In the genomic region with DNA sequence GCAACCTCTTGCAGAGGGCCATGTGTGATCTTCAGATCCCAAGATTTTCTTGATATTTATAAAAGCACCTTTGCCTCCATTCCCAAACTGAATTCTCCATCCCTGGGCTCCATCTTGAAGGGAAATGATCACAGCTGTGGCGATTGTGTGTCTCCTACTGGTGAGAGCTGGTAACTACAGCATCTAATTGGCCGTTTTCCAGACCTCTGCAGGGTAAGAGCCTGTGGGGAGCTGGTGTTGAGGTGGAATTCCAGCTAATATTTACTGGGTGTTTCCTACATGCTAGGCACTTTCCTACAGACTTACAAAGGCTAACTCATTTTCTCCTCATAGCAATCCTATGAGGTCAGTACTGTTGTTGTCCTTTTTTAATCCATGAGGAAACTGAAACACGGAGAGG, we compare ENCODE assay signal across 8 cellular contexts. TPM values are rescaled to one million over a fixed set of nuclear protein-coding genes. Genes with fewer than 3 reads are reported as not detected.
A peak's percentile ranks its signal among the peaks of the same experiment; 100 is the strongest.
DNase-seq lines count a peak whose midpoint lies in the region; ATAC-seq and TF ChIP-seq lines count a peak whose summit lies in the region.

No MANE protein-coding gene starts in this region.

- no peak overlapping the region for H3K14ac ChIP-seq in mesenchymal stem cell (ENCODE audit: low read length in 2 of 2)

- H3K4me2 ChIP-seq in mesenchymal stem cell (ENCODE audit: low read length, poor library complexity, severe bottlenecking) = no peak overlapping the region

- no peak overlapping the region for H4K8ac ChIP-seq in mesenchymal stem cell (ENCODE audit: low read length)

- no peak overlapping the region for H2BK15ac ChIP-seq in mesenchymal stem cell (ENCODE audit: low read depth, poor library complexity, severe bottlenecking)

- H3K4ac ChIP-seq in mesenchymal stem cell (ENCODE audit: low read depth in 1 of 2, low read length in 2 of 2) = no peak overlapping the region

- no peak overlapping the region for H3K27ac ChIP-seq in AG04450 (ENCODE audit: low read depth, low read length)
- H3K27ac ChIP-seq in body of pancreas = no peak overlapping the region
- no peak overlapping the region for H3K27ac ChIP-seq in mesenchymal stem cell (ENCODE audit: low read length, poor library complexity, severe bottlenecking)

- H2AK5ac ChIP-seq in mesenchymal stem cell (ENCODE audit: low read length, severe bottlenecking) = no peak overlapping the region

- no peaks in the 10 kb centered on the region for H3K9me3 ChIP-seq in AG04450 (ENCODE audit: control insufficient read depth, insufficient read depth, low read length)
- H3K9me3 ChIP-seq in body of pancreas = no peaks in the 10 kb centered on the region
- no peaks in the 10 kb centered on the region for H3K9me3 ChIP-seq in mesenchymal stem cell (ENCODE audit: control insufficient read depth, low read length)

- H3K18ac ChIP-seq in mesenchymal stem cell (ENCODE audit: low read depth in 1 of 2, low read length in 2 of 2) = no peak overlapping the region

- no peak overlapping the region for H2BK12ac ChIP-seq in mesenchymal stem cell (ENCODE audit: low read length in 2 of 2)

- 21 to 34% methylated on average over 3 of the region's 3 CpGs for WGBS in body of pancreas, 2 donors
- WGBS in mesenchymal stem cell = 72% methylated on average over 1 of the region's 3 CpGs

- ATAC-seq in body of pancreas (no peak), HG03342 (IDR thresholded peaks at IDR 0.05; ENCODE audit: unreplicated experiment) (no peak), GM18498 (IDR thresholded peaks at IDR 0.05; ENCODE audit: unreplicated experiment) (no peak)

- no peaks in the 10 kb centered on the region for H3K36me3 ChIP-seq in body of pancreas (replicated peaks in 1 of 2; ENCODE audit: insufficient read depth in 1 of 2, low read depth in 2 of 2)
- no peaks in the 10 kb centered on the region for H3K36me3 ChIP-seq in mesenchymal stem cell (ENCODE audit: control insufficient read depth in 1 of 2, insufficient read depth in 2 of 2, low read depth in 1 of 2, low read length in 2 of 2)

- H3K4me3 ChIP-seq in AG04450 (ENCODE audit: low read depth, low read length) = no peak overlapping the region
- H3K4me3 ChIP-seq in body of pancreas = no peak overlapping the region
- H3K4me3 ChIP-seq in mesenchymal stem cell (ENCODE audit: insufficient read depth in 1 of 2, low read depth in 1 of 2, low read length in 2 of 2) = no peak overlapping the region

- H3K23ac ChIP-seq in mesenchymal stem cell (ENCODE audit: low read length in 2 of 2) = no peak overlapping the region

- DNase-seq in AG04450 (ENCODE audit: low read depth, low spot score) (no peak), GDM1 (lab: John Stamatoyannopoulos, UW) (peak; percentile 48), NCI-H1694 (lab: John Stamatoyannopoulos, UW) (peak; percentile 23), body of pancreas (peak in 2 of 4 donors; percentile 43 to 50), mesenchymal stem cell (peak; percentile 42), C1 segment of cervical spinal cord (lab: John Stamatoyannopoulos, UW) (no peak)

- H2AFZ ChIP-seq in mesenchymal stem cell (ENCODE audit: low read depth, low read length) = no peak overlapping the region

- TF ChIP-seq CTCF in AG04450 (IDR thresholded peaks at IDR 0.05; ENCODE audit: low read depth, low read length) (peak; percentile 62), body of pancreas (IDR thresholded peaks at IDR 0.05) (peak in 6 of 7 experiments; percentile 20 to 54 (median 41))

- no peak overlapping the region for H2BK120ac ChIP-seq in mesenchymal stem cell (ENCODE audit: low read depth, low read length)

- H3K79me1 ChIP-seq in mesenchymal stem cell (replicated peaks; ENCODE audit: low read length, poor library complexity, severe bottlenecking) = no peaks in the 10 kb centered on the region

- TF ChIP-seq POLR2A in body of pancreas (IDR thresholded peaks at IDR 0.05) = no peak

- intact Hi-C loops in body of pancreas (cut with DNase I) = no loop called here

- POLR2A ChIA-PET in AG04450 (lab: Yijun Ruan, JAX) = no interaction called here

- H4K91ac ChIP-seq in mesenchymal stem cell (ENCODE audit: low read length) = no peak overlapping the region

- peaks cover 3% of the 10 kb centered on the region for H3K27me3 ChIP-seq in AG04450 (ENCODE audit: control insufficient read depth, insufficient read depth, low read length)
- no peaks in the 10 kb centered on the region for H3K27me3 ChIP-seq in body of pancreas
- peaks cover 4 to 15% of the 10 kb centered on the region in 2 experiments for H3K27me3 ChIP-seq in mesenchymal stem cell (ENCODE audit: control insufficient read depth in 1 of 2, insufficient read depth in 1 of 2, low read length in 2 of 2)

- H3K9ac ChIP-seq in mesenchymal stem cell (ENCODE audit: low read length) = peak overlapping the region; percentile 5

- H3K4me1 ChIP-seq in body of pancreas (peaks cover 5% of the 10 kb centered on the region), mesenchymal stem cell (ENCODE audit: control insufficient read depth, insufficient read depth, low read depth, low read length) (peaks cover 2% of the 10 kb centered on the region)

- CTCF ChIA-PET in AG04450 (lab: Charles Lee) = interaction anchor here (1.0 to 1.8 kb wide), 9 partner anchors 10 to 406 kb away, joined by 3 to 8 read pairs (median 4); no protein-coding TSS in a partner anchor

- no peak overlapping the region for H2BK5ac ChIP-seq in mesenchymal stem cell (ENCODE audit: low read depth, low read length, poor library complexity, severe bottlenecking)

RNA-seq across cellular contexts. Expression of a gene that starts 59.2 kb away (rescaled TPM):
- polyA plus RNA-seq in AG04450 (2011; rRNA removed) = 0.01 and 0.02 TPM in 2 replicates
- polyA minus RNA-seq in AG04450 (2011; rRNA and poly(A)+ RNA removed) = 0.22 TPM in 1 of 2 replicates, not detected in the other
- total RNA-seq in body of pancreas = under 1 TPM in 1 of 2 donors, not detected in 1; 0.52 TPM
- polyA plus RNA-seq in mesenchymal stem cell (2013, experiment 1 of 2) = 0.10 TPM
- polyA plus RNA-seq in mesenchymal stem cell (2013, experiment 2 of 2) = 0.07 TPM

Comparison
In these comparisons a context has a peak if more than half of its experiments do, and no peak if none do; other contexts are left out.
1. DNase-seq: peak in GDM1 (single experiment), NCI-H1694 (single experiment) and mesenchymal stem cell (single experiment); none in AG04450 (single experiment) and C1 segment of cervical spinal cord (0 of 14).